Comparison of ENCODE assay signal across 8 cellular contexts in genomic region chr16:15022194-15022593, GRCh38. TPM values are rescaled to one million over a fixed set of nuclear protein-coding genes. Genes with fewer than 3 reads are reported as not detected.
DNase-seq lines count a peak whose midpoint lies in the region; ATAC-seq, FAIRE-seq and TF ChIP-seq lines count a peak whose summit lies in the region.
"Not testable (repeated sequence)": the region's sequence is repeated elsewhere in the genome, so short reads cannot be mapped to it uniquely, and the experiment has no call there.

No MANE protein-coding gene starts in this region.

- H3K4me2 ChIP-seq in keratinocyte (ENCODE audit: control insufficient read depth, extremely low read depth, insufficient read depth, low read depth, low read length), result not testable (repeated sequence)

- POLR2A ChIA-PET in activated CD4-positive, alpha-beta T cell treated with anti-CD3 and anti-CD28 coated beads for 36 hours (lab: Charles Lee), result not testable (repeated sequence)

- CTCF ChIA-PET in activated CD4-positive, alpha-beta T cell treated with anti-CD3 and anti-CD28 coated beads for 36 hours (lab: Charles Lee), result not testable (repeated sequence)

- H2AFZ ChIP-seq in keratinocyte (ENCODE audit: control insufficient read depth, low read length), result not testable (repeated sequence)

- H3K36me3 Mint-ChIP-seq in activated CD4-positive, alpha-beta T cell treated with anti-CD3 and anti-CD28 coated beads for 36 hours (ENCODE audit: low read depth), result peaks cover 32% of the 10 kb centered on the region
- peaks cover 64% of the 10 kb centered on the region for H3K36me3 Mint-ChIP-seq in central memory CD8-positive, alpha-beta T cell (ENCODE audit: insufficient read depth)

- not testable (repeated sequence) for H3K4me1 Mint-ChIP-seq in activated CD4-positive, alpha-beta T cell treated with anti-CD3 and anti-CD28 coated beads for 36 hours
- peaks cover 26% of the 10 kb centered on the region for H3K4me1 Mint-ChIP-seq in central memory CD8-positive, alpha-beta T cell

- H3K4me1 ChIP-seq in keratinocyte (ENCODE audit: control insufficient read depth, extremely low read depth, insufficient read depth, low read length), result not testable (repeated sequence)

- H3K79me2 ChIP-seq in keratinocyte (ENCODE audit: control insufficient read depth, insufficient read depth, low read length), result not testable (repeated sequence)

- intact Hi-C loops in activated CD4-positive, alpha-beta T cell treated with anti-CD3 and anti-CD28 coated beads for 36 hours (cut with DNase I, micrococcal nuclease), result loop anchor here in 1 of 2 experiments (5.0 kb wide), 1 partner anchor 45 kb away; the partner anchor contains the start of gene PDXDC1

- H3K9me3 Mint-ChIP-seq in activated CD4-positive, alpha-beta T cell treated with anti-CD3 and anti-CD28 coated beads for 36 hours (ENCODE audit: low read depth); central memory CD8-positive, alpha-beta T cell: not testable (repeated sequence)

- H3K4me3 Mint-ChIP-seq in activated CD4-positive, alpha-beta T cell treated with anti-CD3 and anti-CD28 coated beads for 36 hours; central memory CD8-positive, alpha-beta T cell: not testable (repeated sequence)

- not testable (repeated sequence) for H3K27me3 ChIP-seq in keratinocyte (ENCODE audit: control insufficient read depth, extremely low read depth, insufficient read depth, low read length)

- not testable (repeated sequence) for FAIRE-seq in D721Med (lab: Jason Lieb, UNC); keratinocyte (lab: Jason Lieb, UNC)

- H3K27ac Mint-ChIP-seq in activated CD4-positive, alpha-beta T cell treated with anti-CD3 and anti-CD28 coated beads for 36 hours, result peak overlapping the region; percentile 7
- H3K27ac Mint-ChIP-seq in central memory CD8-positive, alpha-beta T cell (ENCODE audit: low read depth), result not testable (repeated sequence)

- H3K27me3 Mint-ChIP-seq in activated CD4-positive, alpha-beta T cell treated with anti-CD3 and anti-CD28 coated beads for 36 hours; central memory CD8-positive, alpha-beta T cell: not testable (repeated sequence)

- TF ChIP-seq CTCF in D721Med (IDR thresholded peaks at IDR 0.05; ENCODE audit: insufficient read depth, missing control alignments) (peak; percentile 55), keratinocyte (optimal IDR thresholded peaks at IDR 0.05 in 1 of 3, IDR thresholded peaks at IDR 0.05 in 1 of 3, conservative IDR thresholded peaks at IDR 0.05 in 1 of 3; ENCODE audit: extremely low read depth in 1 of 3, insufficient read depth in 2 of 3, low read length in 3 of 3) (peak in 2 of 3 experiments; percentile 50 to 62)

- dilution Hi-C loops in keratinocyte (cut with MboI; ENCODE audit: extremely low pct_ligation_motif_present, low sequenced_read_pairs), result not testable (repeated sequence)

- not testable (repeated sequence) for DNase-seq in D721Med (ENCODE audit: insufficient read length, low spot score); keratinocyte (ENCODE audit: low read depth, low spot score)
- peak; percentile 49 for DNase-seq in NCI-H69 (lab: John Stamatoyannopoulos, UW)
- DNase-seq in activated CD4-positive, alpha-beta T cell treated with anti-CD3 and anti-CD28 coated beads for 36 hours, result peak; percentile 62
- peak in 1 of 2 donors; percentile 77 for DNase-seq in central memory CD8-positive, alpha-beta T cell (ENCODE audit: low spot score in 2 of 2)
- peak in 2 of 3 experiments; percentile 18 to 28 for DNase-seq in stimulated activated CD4-positive, alpha-beta T cell treated with anti-CD3 and anti-CD28 coated beads, TNF-alpha, amount 100 ng/mL, for 4 hours (ENCODE audit: low read depth in 3 of 3)

- peak; percentile 63 for ATAC-seq in GM21423 (IDR thresholded peaks at IDR 0.05; ENCODE audit: unreplicated experiment)
- ATAC-seq in HG03558 (IDR thresholded peaks at IDR 0.05; ENCODE audit: extremely low read depth, unreplicated experiment), result peak; percentile 62
- ATAC-seq in activated CD4-positive, alpha-beta T cell treated with anti-CD3 and anti-CD28 coated beads for 36 hours, result peak; percentile 99
- peak; percentile 100 for ATAC-seq in central memory CD8-positive, alpha-beta T cell (replicated peaks; ENCODE audit: extremely low read depth, poor library complexity, severe bottlenecking)

- not testable (repeated sequence) for H3K9ac ChIP-seq in keratinocyte (ENCODE audit: control insufficient read depth, extremely low read depth, insufficient read depth, low read length)

- H3K9me1 ChIP-seq in keratinocyte (ENCODE audit: control insufficient read depth, extremely low read depth, insufficient read depth, low read length), result not testable (repeated sequence)

- H3K36me3 ChIP-seq in keratinocyte (ENCODE audit: control insufficient read depth in 2 of 2, extremely low read depth in 1 of 2, insufficient read depth in 2 of 2, low read length in 2 of 2), result peaks cover 16 to 27% of the 10 kb centered on the region in 2 experiments

- not testable (repeated sequence) for H3K9me3 ChIP-seq in keratinocyte (ENCODE audit: control insufficient read depth, low read depth, low read length)

- not testable (repeated sequence) for H3K4me3 ChIP-seq in keratinocyte (ENCODE audit: control insufficient read depth in 2 of 3, extremely low read depth in 1 of 3, insufficient read depth in 2 of 3, low read depth in 1 of 3, low read length in 3 of 3)

- H3K27ac ChIP-seq in keratinocyte (ENCODE audit: control insufficient read depth, insufficient read depth, low read length), result not testable (repeated sequence)

- not testable (repeated sequence) for H4K20me1 ChIP-seq in keratinocyte (ENCODE audit: control insufficient read depth, extremely low read depth, insufficient read depth, low read length)

RNA-seq across cellular contexts. Expression of gene NTAN1, which starts 33.7 kb away (rescaled TPM):
- 10 to 100 TPM; 42.2 to 52.7 TPM for total RNA-seq in activated CD4-positive, alpha-beta T cell treated with anti-CD3 and anti-CD28 coated beads for 36 hours
- 88.1 to 127 TPM (median 99.6 TPM) in 3 replicates for polyA plus RNA-seq in keratinocyte
- polyA plus RNA-seq in keratinocyte (2011; ENCODE audit: low read depth), result 63.0 TPM
- polyA plus RNA-seq in keratinocyte (2011; cell fraction: cytosol; rRNA removed), result 79.0 and 124 TPM in 2 replicates
- 24.3 and 26.3 TPM in 2 replicates for polyA plus RNA-seq in keratinocyte (2011; cell fraction: nucleus; rRNA removed)
- polyA plus RNA-seq in keratinocyte (2012; ENCODE audit: low replicate concordance), result 30.9 and 55.6 TPM in 2 replicates
- polyA minus RNA-seq in keratinocyte, result 78.6 to 99.0 TPM (median 91.4 TPM) in 3 replicates
- polyA minus RNA-seq in keratinocyte (2011; cell fraction: cytosol; rRNA and poly(A)+ RNA removed), result 74.6 TPM
- 8.5 and 15.7 TPM in 2 replicates for polyA minus RNA-seq in keratinocyte (2011; cell fraction: nucleus; rRNA and poly(A)+ RNA removed)

RNA-seq across cellular contexts. Expression of gene PDXDC1, which starts 47.4 kb away (rescaled TPM):
- total RNA-seq in activated CD4-positive, alpha-beta T cell treated with anti-CD3 and anti-CD28 coated beads for 36 hours, result 10 to 100 TPM; 50.6 to 53.9 TPM
- 57.9 to 70.7 TPM (median 67.0 TPM) in 3 replicates for polyA plus RNA-seq in keratinocyte
- polyA plus RNA-seq in keratinocyte (2011; ENCODE audit: low read depth), result 100 TPM
- polyA plus RNA-seq in keratinocyte (2011; cell fraction: cytosol; rRNA removed), result 40.9 and 71.4 TPM in 2 replicates
- polyA plus RNA-seq in keratinocyte (2011; cell fraction: nucleus; rRNA removed), result 120 and 128 TPM in 2 replicates
- polyA plus RNA-seq in keratinocyte (2012; ENCODE audit: low replicate concordance), result 37.7 and 57.3 TPM in 2 replicates
- polyA minus RNA-seq in keratinocyte, result 75.7 to 104 TPM (median 84.8 TPM) in 3 replicates
- 54.7 TPM for polyA minus RNA-seq in keratinocyte (2011; cell fraction: cytosol; rRNA and poly(A)+ RNA removed)
- 37.6 and 88.2 TPM in 2 replicates for polyA minus RNA-seq in keratinocyte (2011; cell fraction: nucleus; rRNA and poly(A)+ RNA removed)
